In genomic region chr13:103272770-103273169, GRCh38 we compare ENCODE assay signal across 15 cellular contexts.
DNase-seq lines count a peak whose midpoint lies in the region; ATAC-seq, FAIRE-seq and TF ChIP-seq lines count a peak whose summit lies in the region.
"Had no signal": no experiment of that assay in that cellular context is flagged by ENCODE, and none has a peak within 500 bp of the region (broad histone marks: within the 10 kb centered on the region; RNA-seq: fewer than 3 reads in every experiment).

No MANE protein-coding gene starts in this region.

- no peak overlapping the region for H3K4me3 ChIP-seq in left lung
- H3K4me3 ChIP-seq: A549, left ventricle myocardium inferior, psoas muscle had no signal

- H3K27ac ChIP-seq in left lung = no peak overlapping the region
- H3K27ac ChIP-seq: A549, left ventricle myocardium inferior, psoas muscle had no signal

- no peaks in the 10 kb centered on the region for H3K36me3 ChIP-seq in left lung
- H3K36me3 ChIP-seq: left ventricle myocardium inferior had no signal

- TF ChIP-seq CTCF in left lung (IDR thresholded peaks at IDR 0.05) = no peak

- H3K4me1 ChIP-seq in left lung = no peaks in the 10 kb centered on the region
- H3K4me1 ChIP-seq: A549, left ventricle myocardium inferior, psoas muscle had no signal

- H3K27me3 ChIP-seq in left lung = no peaks in the 10 kb centered on the region

- peak; percentile 66 for FAIRE-seq in RCC 7860 (lab: Jason Lieb, UNC)
- FAIRE-seq: A549 had no signal

- intact Hi-C loops in left lung (cut with DNase I) = no loop called here

- peak; percentile 20 for DNase-seq in Daoy (ENCODE audit: low read depth)
- peak; percentile 29 for DNase-seq in RCC 7860 (ENCODE audit: low spot score)
- no peak for DNase-seq in HT-29 (ENCODE audit: low spot score)
- no peak for DNase-seq in NCI-H1417 treated with DMSO at 0.1 percent for 48 hours (lab: John Stamatoyannopoulos, UW)
- no peak for DNase-seq in germinal center (ENCODE audit: low spot score)
- no peak for DNase-seq in left lung
- DNase-seq: activated naive CD8-positive, alpha-beta T cell treated with anti-CD3 and anti-CD28 coated beads, Interleukin-2, amount 10 ng/mL, durations not matched to agents 7 days and 5 days; left ventricle myocardium inferior; NCI-H1105 treated with DMSO at 0.1 percent for 48 hours; NCI-H510A treated with DMSO at 0.1 percent for 48 hours; psoas muscle had no signal

- H3K9me3 ChIP-seq in left lung = peaks cover 0 to 7% of the 10 kb centered on the region in 2 donors
- H3K9me3 ChIP-seq: A549, left ventricle myocardium inferior, psoas muscle had no signal

- peak; percentile 49 for ATAC-seq in GM19351 (IDR thresholded peaks at IDR 0.05; ENCODE audit: unreplicated experiment)
- peak; percentile 44 for ATAC-seq in HG02885 (IDR thresholded peaks at IDR 0.05; ENCODE audit: poor library complexity, unreplicated experiment)
- no peak for ATAC-seq in left lung
- ATAC-seq: A549, psoas muscle, WTC11 had no signal

Comparison
In these comparisons a context has a peak if more than half of its experiments do, and no peak if none do; other contexts are left out.
1. DNase-seq: peak in Daoy (single experiment) and RCC 7860 (single experiment); none in HT-29 (single experiment), NCI-H1417 treated with DMSO at 0.1 percent for 48 hours (single experiment), germinal center (single experiment) and left lung (0 of 2).